1 cellular context compared by ENCODE assay signal in the genomic region with DNA sequence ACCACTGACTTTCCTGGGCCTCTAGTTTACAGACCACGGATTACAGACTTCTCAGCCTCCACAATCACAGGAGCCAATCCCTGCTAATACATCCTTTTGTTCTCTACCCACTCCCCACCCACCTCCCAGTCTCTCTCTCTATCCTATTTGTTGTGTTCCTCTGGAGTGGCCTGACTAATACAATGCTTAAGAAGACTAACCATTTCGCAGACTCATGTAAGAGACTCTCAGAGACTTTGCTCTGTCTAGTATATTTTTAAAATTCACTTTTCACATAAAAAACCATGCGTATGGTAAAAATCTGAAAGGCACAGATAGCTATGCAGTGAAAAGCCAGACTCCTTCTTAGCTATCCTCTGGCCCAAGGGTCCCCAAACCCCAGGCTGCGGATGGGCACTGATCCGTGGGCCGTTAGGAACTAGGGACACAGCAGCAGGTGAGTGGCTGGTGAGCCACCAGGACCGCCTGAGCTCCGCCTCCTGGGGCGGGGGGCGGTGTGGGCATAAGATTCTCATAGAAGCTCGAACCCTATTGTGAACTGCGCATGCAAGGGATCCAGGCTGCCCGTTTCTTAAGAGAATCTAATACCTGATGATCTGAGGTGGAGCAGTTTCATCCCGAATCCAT.
TF ChIP-seq lines count a peak whose summit lies in the region.

No MANE protein-coding gene starts in this region.

TF ChIP-seq in GM23338, 12 proteins besides CTCF, POLR2A, EP300 and RAD21:
- TF ChIP-seq EZH2phosphoT487 (IDR thresholded peaks at IDR 0.05; ENCODE audit: unreplicated experiment) = no peak
- no peak for TF ChIP-seq EZH2 (IDR thresholded peaks at IDR 0.05; ENCODE audit: low read depth, unreplicated experiment)
- TF ChIP-seq, protein P1, sequence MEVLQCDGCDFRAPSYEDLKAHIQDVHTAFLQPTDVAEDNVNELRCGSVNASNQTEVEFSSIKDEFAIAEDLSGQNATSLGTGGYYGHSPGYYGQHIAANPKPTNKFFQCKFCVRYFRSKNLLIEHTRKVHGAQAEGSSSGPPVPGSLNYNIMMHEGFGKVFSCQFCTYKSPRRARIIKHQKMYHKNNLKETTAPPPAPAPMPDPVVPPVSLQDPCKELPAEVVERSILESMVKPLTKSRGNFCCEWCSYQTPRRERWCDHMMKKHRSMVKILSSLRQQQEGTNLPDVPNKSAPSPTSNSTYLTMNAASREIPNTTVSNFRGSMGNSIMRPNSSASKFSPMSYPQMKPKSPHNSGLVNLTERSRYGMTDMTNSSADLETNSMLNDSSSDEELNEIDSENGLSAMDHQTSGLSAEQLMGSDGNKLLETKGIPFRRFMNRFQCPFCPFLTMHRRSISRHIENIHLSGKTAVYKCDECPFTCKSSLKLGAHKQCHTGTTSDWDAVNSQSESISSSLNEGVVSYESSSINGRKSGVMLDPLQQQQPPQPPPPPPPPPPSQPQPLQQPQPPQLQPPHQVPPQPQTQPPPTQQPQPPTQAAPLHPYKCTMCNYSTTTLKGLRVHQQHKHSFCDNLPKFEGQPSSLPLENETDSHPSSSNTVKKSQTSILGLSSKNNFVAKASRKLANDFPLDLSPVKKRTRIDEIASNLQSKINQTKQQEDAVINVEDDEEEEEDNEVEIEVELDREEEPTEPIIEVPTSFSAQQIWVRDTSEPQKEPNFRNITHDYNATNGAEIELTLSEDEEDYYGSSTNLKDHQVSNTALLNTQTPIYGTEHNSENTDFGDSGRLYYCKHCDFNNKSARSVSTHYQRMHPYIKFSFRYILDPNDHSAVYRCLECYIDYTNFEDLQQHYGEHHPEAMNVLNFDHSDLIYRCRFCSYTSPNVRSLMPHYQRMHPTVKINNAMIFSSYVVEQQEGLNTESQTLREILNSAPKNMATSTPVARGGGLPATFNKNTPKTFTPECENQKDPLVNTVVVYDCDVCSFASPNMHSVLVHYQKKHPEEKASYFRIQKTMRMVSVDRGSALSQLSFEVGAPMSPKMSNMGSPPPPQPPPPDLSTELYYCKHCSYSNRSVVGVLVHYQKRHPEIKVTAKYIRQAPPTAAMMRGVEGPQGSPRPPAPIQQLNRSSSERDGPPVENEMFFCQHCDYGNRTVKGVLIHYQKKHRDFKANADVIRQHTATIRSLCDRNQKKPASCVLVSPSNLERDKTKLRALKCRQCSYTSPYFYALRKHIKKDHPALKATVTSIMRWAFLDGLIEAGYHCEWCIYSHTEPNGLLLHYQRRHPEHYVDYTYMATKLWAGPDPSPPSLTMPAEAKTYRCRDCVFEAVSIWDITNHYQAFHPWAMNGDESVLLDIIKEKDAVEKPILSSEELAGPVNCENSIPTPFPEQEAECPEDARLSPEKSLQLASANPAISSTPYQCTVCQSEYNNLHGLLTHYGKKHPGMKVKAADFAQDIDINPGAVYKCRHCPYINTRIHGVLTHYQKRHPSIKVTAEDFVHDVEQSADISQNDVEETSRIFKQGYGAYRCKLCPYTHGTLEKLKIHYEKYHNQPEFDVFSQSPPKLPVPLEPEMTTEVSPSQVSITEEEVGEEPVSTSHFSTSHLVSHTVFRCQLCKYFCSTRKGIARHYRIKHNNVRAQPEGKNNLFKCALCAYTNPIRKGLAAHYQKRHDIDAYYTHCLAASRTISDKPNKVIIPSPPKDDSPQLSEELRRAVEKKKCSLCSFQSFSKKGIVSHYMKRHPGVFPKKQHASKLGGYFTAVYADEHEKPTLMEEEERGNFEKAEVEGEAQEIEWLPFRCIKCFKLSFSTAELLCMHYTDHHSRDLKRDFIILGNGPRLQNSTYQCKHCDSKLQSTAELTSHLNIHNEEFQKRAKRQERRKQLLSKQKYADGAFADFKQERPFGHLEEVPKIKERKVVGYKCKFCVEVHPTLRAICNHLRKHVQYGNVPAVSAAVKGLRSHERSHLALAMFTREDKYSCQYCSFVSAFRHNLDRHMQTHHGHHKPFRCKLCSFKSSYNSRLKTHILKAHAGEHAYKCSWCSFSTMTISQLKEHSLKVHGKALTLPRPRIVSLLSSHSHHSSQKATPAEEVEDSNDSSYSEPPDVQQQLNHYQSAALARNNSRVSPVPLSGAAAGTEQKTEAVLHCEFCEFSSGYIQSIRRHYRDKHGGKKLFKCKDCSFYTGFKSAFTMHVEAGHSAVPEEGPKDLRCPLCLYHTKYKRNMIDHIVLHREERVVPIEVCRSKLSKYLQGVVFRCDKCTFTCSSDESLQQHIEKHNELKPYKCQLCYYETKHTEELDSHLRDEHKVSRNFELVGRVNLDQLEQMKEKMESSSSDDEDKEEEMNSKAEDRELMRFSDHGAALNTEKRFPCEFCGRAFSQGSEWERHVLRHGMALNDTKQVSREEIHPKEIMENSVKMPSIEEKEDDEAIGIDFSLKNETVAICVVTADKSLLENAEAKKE (CRISPR knock-in tag; IDR thresholded peaks at IDR 0.05) = no peak
- no peak for TF ChIP-seq JUNB (IDR thresholded peaks at IDR 0.05; ENCODE audit: unreplicated experiment)
- no peak for TF ChIP-seq ZNF114 (CRISPR knock-in tag; IDR thresholded peaks at IDR 0.05)
- TF ChIP-seq, protein P2, sequence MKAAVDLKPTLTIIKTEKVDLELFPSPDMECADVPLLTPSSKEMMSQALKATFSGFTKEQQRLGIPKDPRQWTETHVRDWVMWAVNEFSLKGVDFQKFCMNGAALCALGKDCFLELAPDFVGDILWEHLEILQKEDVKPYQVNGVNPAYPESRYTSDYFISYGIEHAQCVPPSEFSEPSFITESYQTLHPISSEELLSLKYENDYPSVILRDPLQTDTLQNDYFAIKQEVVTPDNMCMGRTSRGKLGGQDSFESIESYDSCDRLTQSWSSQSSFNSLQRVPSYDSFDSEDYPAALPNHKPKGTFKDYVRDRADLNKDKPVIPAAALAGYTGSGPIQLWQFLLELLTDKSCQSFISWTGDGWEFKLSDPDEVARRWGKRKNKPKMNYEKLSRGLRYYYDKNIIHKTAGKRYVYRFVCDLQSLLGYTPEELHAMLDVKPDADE (IDR thresholded peaks at IDR 0.05) = no peak
- TF ChIP-seq, protein P3, sequence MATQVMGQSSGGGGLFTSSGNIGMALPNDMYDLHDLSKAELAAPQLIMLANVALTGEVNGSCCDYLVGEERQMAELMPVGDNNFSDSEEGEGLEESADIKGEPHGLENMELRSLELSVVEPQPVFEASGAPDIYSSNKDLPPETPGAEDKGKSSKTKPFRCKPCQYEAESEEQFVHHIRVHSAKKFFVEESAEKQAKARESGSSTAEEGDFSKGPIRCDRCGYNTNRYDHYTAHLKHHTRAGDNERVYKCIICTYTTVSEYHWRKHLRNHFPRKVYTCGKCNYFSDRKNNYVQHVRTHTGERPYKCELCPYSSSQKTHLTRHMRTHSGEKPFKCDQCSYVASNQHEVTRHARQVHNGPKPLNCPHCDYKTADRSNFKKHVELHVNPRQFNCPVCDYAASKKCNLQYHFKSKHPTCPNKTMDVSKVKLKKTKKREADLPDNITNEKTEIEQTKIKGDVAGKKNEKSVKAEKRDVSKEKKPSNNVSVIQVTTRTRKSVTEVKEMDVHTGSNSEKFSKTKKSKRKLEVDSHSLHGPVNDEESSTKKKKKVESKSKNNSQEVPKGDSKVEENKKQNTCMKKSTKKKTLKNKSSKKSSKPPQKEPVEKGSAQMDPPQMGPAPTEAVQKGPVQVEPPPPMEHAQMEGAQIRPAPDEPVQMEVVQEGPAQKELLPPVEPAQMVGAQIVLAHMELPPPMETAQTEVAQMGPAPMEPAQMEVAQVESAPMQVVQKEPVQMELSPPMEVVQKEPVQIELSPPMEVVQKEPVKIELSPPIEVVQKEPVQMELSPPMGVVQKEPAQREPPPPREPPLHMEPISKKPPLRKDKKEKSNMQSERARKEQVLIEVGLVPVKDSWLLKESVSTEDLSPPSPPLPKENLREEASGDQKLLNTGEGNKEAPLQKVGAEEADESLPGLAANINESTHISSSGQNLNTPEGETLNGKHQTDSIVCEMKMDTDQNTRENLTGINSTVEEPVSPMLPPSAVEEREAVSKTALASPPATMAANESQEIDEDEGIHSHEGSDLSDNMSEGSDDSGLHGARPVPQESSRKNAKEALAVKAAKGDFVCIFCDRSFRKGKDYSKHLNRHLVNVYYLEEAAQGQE (IDR thresholded peaks at IDR 0.05; ENCODE audit: unreplicated experiment) = no peak
- no peak for TF ChIP-seq ZNF331 (CRISPR knock-in tag; IDR thresholded peaks at IDR 0.05; ENCODE audit: low read depth)
- no peak for TF ChIP-seq POLR2AphosphoS5 (IDR thresholded peaks at IDR 0.05; ENCODE audit: low read depth)
- no peak for TF ChIP-seq NANOG (IDR thresholded peaks at IDR 0.05; ENCODE audit: borderline replicate concordance)
- no peak for TF ChIP-seq STAT1 (IDR thresholded peaks at IDR 0.05; ENCODE audit: unreplicated experiment)
- no peak for TF ChIP-seq CREB1 (CRISPR knock-in tag; IDR thresholded peaks at IDR 0.05; ENCODE audit: low read depth)
